In the genomic region with DNA sequence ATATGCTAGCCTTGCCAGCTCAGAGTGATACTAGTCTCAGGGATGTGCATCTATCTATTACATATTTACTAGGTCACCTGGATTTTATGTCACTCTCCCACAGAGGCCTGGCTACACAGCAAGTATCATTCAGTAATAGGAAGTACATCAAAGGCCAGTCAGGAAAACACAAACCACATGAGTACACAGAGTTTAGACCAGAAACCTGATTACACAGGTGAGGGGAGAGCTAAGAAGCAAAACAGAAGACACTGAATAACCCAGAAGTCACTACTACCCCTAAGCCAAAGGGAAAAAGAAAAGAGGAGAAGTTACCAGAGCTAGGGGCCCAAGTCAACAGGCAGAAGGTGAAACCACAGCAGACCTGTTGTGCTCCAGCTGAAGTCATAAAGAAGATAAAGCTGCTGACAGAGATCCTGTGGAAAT, we compare ENCODE assay signal across 10 cellular contexts. TPM values are rescaled to one million over a fixed set of nuclear protein-coding genes. Genes with fewer than 3 reads are reported as not detected.
DNase-seq lines count a peak whose midpoint lies in the region; ATAC-seq and TF ChIP-seq lines count a peak whose summit lies in the region.
"Had no signal": no experiment of that assay in that cellular context is flagged by ENCODE, and none has a peak within 500 bp of the region (broad histone marks: within the 10 kb centered on the region; RNA-seq: fewer than 3 reads in every experiment).

No MANE protein-coding gene starts in this region.

- no peaks in the 10 kb centered on the region for H3K9me3 ChIP-seq in mucosa of rectum (ENCODE audit: control insufficient read depth in 2 of 2, low read length in 2 of 2)

- no peaks in the 10 kb centered on the region for H3K27me3 ChIP-seq in GM23338 (ENCODE audit: insufficient read depth)
- H3K27me3 ChIP-seq in mucosa of rectum (ENCODE audit: control insufficient read depth in 2 of 2, insufficient read depth in 2 of 2, low read length in 2 of 2): no peaks in the 10 kb centered on the region

- peak overlapping the region in 1 of 2 donors; percentile 37 for H3K9ac ChIP-seq in mucosa of rectum (ENCODE audit: low read depth in 1 of 2, low read length in 2 of 2)

- H3K36me3 Mint-ChIP-seq in GM23338 (ENCODE audit: low read depth) (no peaks in the 10 kb centered on the region), IgD-negative memory B cell (peaks cover 7% of the 10 kb centered on the region), osteocyte (ENCODE audit: unreplicated experiment) (peaks cover 15% of the 10 kb centered on the region)

- H3K4me3 Mint-ChIP-seq in GM23338: no peak overlapping the region
- peak overlapping the region in 1 of 4 donors; percentile 47 for H3K4me3 Mint-ChIP-seq in IgD-negative memory B cell
- H3K4me3 Mint-ChIP-seq in osteocyte (ENCODE audit: unreplicated experiment): no peak overlapping the region

- no peaks in the 10 kb centered on the region; the same call in 2 of the 3 replicates for H3K4me1 Mint-ChIP-seq in GM23338
- peaks cover 29 to 33% (median 30%) of the 10 kb centered on the region in 3 donors for H3K4me1 Mint-ChIP-seq in IgD-negative memory B cell
- H3K4me1 Mint-ChIP-seq in osteocyte (ENCODE audit: unreplicated experiment): no peaks in the 10 kb centered on the region

- H3K79me2 ChIP-seq in GM23338 (replicated peaks; ENCODE audit: insufficient read depth): no peaks in the 10 kb centered on the region

- H3K27me3 Mint-ChIP-seq in GM23338 (ENCODE audit: insufficient read depth, low read depth, poor library complexity): peaks cover 3% of the 10 kb centered on the region
- no peaks in the 10 kb centered on the region for H3K27me3 Mint-ChIP-seq in IgD-negative memory B cell
- no peaks in the 10 kb centered on the region for H3K27me3 Mint-ChIP-seq in osteocyte (ENCODE audit: unreplicated experiment)

- H4K20me1 ChIP-seq in GM23338 (replicated peaks; ENCODE audit: insufficient read depth): no peaks in the 10 kb centered on the region

- H3K9me2 ChIP-seq in GM23338 (ENCODE audit: insufficient read depth): no peaks in the 10 kb centered on the region

- H3K36me3 ChIP-seq in GM23338 (ENCODE audit: insufficient read depth) (no peaks in the 10 kb centered on the region), mucosa of rectum (ENCODE audit: control insufficient read depth in 2 of 2, insufficient read depth in 2 of 2, low read length in 2 of 2) (peaks cover 2 to 12% of the 10 kb centered on the region in 2 donors)

- TF ChIP-seq CTCF in GM23338 (conservative IDR thresholded peaks at IDR 0.05; ENCODE audit: low read depth in 2 of 2) (no peak), osteocyte (IDR thresholded peaks at IDR 0.05) (no peak)

- no peak overlapping the region for H3K4me3 ChIP-seq in GM23338
- H3K4me3 ChIP-seq in mucosa of rectum (ENCODE audit: low read length in 2 of 2): no peak overlapping the region

- H3K27ac Mint-ChIP-seq in GM23338: no peak overlapping the region
- peak overlapping the region in 2 of 3 donors; percentile 17 to 76 for H3K27ac Mint-ChIP-seq in IgD-negative memory B cell
- no peak overlapping the region for H3K27ac Mint-ChIP-seq in osteocyte (ENCODE audit: unreplicated experiment)

- DNase-seq in GM23338 (ENCODE audit: low spot score) (no peak), osteocyte (ENCODE audit: extremely low spot score, unreplicated experiment) (no peak), NCI-H1436 treated with DMSO at 0.1 percent for 48 hours (lab: John Stamatoyannopoulos, UW) (no peak), islet precursor cell (no peak), NCI-H748 treated with DMSO at 0.1 percent for 48 hours (lab: John Stamatoyannopoulos, UW) (no peak)
- DNase-seq: mammary epithelial cell, NCI-H1417 had no signal

- no peaks in the 10 kb centered on the region for H3F3A ChIP-seq in GM23338 (replicated peaks; ENCODE audit: low read depth)

- peak; percentile 81 for ATAC-seq in GM18858 (IDR thresholded peaks at IDR 0.05; ENCODE audit: unreplicated experiment)
- no peak for ATAC-seq in GM23338

- no peaks in the 10 kb centered on the region for H3K4me1 ChIP-seq in GM23338 (ENCODE audit: insufficient read depth)
- H3K4me1 ChIP-seq in mucosa of rectum (ENCODE audit: control insufficient read depth in 2 of 2, insufficient read depth in 2 of 2, low read length in 2 of 2): peaks cover 12 to 13% of the 10 kb centered on the region in 2 donors

- no peak overlapping the region for H3K4me2 ChIP-seq in GM23338

- H3K27ac ChIP-seq in GM23338 (ENCODE audit: low read depth) (no peak overlapping the region), mucosa of rectum (ENCODE audit: low read depth in 2 of 2, low read length in 2 of 2) (peak overlapping the region; percentile 33 to 71)

- H3K9me3 Mint-ChIP-seq in GM23338 (no peaks in the 10 kb centered on the region), IgD-negative memory B cell (no peaks in the 10 kb centered on the region), osteocyte (ENCODE audit: unreplicated experiment) (no peaks in the 10 kb centered on the region)

- H2AFZ ChIP-seq in GM23338: 0 out of 2 replicates have a peak overlapping the region, but pooled peaks have one; percentile 18

TF ChIP-seq in GM23338, 12 proteins besides CTCF, POLR2A, EP300 and RAD21 (continues in another document):
- TF ChIP-seq NANOG (IDR thresholded peaks at IDR 0.05; ENCODE audit: borderline replicate concordance) (no peak), CREB1 (CRISPR knock-in tag; IDR thresholded peaks at IDR 0.05; ENCODE audit: low read depth) (no peak), ZNF331 (CRISPR knock-in tag; IDR thresholded peaks at IDR 0.05; ENCODE audit: low read depth) (no peak)
- TF ChIP-seq, protein P1, sequence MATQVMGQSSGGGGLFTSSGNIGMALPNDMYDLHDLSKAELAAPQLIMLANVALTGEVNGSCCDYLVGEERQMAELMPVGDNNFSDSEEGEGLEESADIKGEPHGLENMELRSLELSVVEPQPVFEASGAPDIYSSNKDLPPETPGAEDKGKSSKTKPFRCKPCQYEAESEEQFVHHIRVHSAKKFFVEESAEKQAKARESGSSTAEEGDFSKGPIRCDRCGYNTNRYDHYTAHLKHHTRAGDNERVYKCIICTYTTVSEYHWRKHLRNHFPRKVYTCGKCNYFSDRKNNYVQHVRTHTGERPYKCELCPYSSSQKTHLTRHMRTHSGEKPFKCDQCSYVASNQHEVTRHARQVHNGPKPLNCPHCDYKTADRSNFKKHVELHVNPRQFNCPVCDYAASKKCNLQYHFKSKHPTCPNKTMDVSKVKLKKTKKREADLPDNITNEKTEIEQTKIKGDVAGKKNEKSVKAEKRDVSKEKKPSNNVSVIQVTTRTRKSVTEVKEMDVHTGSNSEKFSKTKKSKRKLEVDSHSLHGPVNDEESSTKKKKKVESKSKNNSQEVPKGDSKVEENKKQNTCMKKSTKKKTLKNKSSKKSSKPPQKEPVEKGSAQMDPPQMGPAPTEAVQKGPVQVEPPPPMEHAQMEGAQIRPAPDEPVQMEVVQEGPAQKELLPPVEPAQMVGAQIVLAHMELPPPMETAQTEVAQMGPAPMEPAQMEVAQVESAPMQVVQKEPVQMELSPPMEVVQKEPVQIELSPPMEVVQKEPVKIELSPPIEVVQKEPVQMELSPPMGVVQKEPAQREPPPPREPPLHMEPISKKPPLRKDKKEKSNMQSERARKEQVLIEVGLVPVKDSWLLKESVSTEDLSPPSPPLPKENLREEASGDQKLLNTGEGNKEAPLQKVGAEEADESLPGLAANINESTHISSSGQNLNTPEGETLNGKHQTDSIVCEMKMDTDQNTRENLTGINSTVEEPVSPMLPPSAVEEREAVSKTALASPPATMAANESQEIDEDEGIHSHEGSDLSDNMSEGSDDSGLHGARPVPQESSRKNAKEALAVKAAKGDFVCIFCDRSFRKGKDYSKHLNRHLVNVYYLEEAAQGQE (IDR thresholded peaks at IDR 0.05; ENCODE audit: unreplicated experiment): no peak

RNA-seq across cellular contexts. Expression of a gene that starts 13.3 kb away (rescaled TPM):
- total RNA-seq in GM23338 (2014; rRNA removed; shearing (Covaris generic)): 0.56 and 2.3 TPM in 2 replicates
- 1.1 and 1.3 TPM in 2 replicates for polyA plus RNA-seq in GM23338 (2016; fragmentation: Nextera tagmentation; extraction: Ambion mirVana)
- polyA plus RNA-seq in IgD-negative memory B cell: 141 TPM
- 6.2 and 7.3 TPM in 2 replicates for total RNA-seq in osteocyte

RNA-seq across cellular contexts. Expression of a gene that starts 16.5 kb away (rescaled TPM):
- total RNA-seq in GM23338 (2014; rRNA removed; shearing (Covaris generic)): 30.0 and 30.2 TPM in 2 replicates
- polyA plus RNA-seq in GM23338 (2016; fragmentation: Nextera tagmentation; extraction: Ambion mirVana): 10.2 and 11.1 TPM in 2 replicates
- polyA plus RNA-seq in IgD-negative memory B cell: 6.3 TPM
- total RNA-seq in osteocyte: 55.4 and 56.7 TPM in 2 replicates

RNA-seq across cellular contexts. Expression of a gene that starts 54.5 kb away (rescaled TPM):
- total RNA-seq in GM23338 (2014; rRNA removed; shearing (Covaris generic)): not detected in 2 replicates
- not detected in 2 replicates for polyA plus RNA-seq in GM23338 (2016; fragmentation: Nextera tagmentation; extraction: Ambion mirVana)
- not detected for polyA plus RNA-seq in IgD-negative memory B cell
- not detected in 2 replicates for total RNA-seq in osteocyte
- total RNA-seq: mammary epithelial cell had no signal
- polyA plus RNA-seq: mammary epithelial cell had no signal

Comparison
In these comparisons a context has a peak if more than half of its experiments do, and no peak if none do; other contexts are left out.
1. H3K27ac Mint-ChIP-seq: peak in IgD-negative memory B cell (2 of 3); none in GM23338 (single experiment) and osteocyte (single experiment).